ENCODE assay signal across 7 cellular contexts in genomic region chr18:23307567-23308295, GRCh38.
A peak's percentile ranks its signal among the peaks of the same experiment; 100 is the strongest.
DNase-seq lines count a peak whose midpoint lies in the region; ATAC-seq lines count a peak whose summit lies in the region.

No MANE protein-coding gene starts in this region.

- H3K14ac ChIP-seq in trophoblast cell (ENCODE audit: low read length): no peak overlapping the region

- no peak overlapping the region for H2AFZ ChIP-seq in trophoblast cell (ENCODE audit: insufficient read depth, low read length, poor library complexity)

- H3K36me3 Mint-ChIP-seq in activated naive CD8-positive, alpha-beta T cell treated with anti-CD3 and anti-CD28 coated beads, Interleukin-2, amount 10 ng/mL, durations not matched to agents 7 days and 5 days: peaks cover 8% of the 10 kb centered on the region

- H3K18ac ChIP-seq in trophoblast cell (ENCODE audit: low read length) (no peak overlapping the region), mesendoderm (ENCODE audit: low read length) (no peak overlapping the region)

- H3K36me3 ChIP-seq in trophoblast cell (ENCODE audit: control insufficient read depth in 1 of 2, insufficient read depth in 2 of 2, low read length in 2 of 2) (no peaks in the 10 kb centered on the region), mesendoderm (ENCODE audit: control insufficient read depth, insufficient read depth, low read length) (no peaks in the 10 kb centered on the region)

- ATAC-seq in GM19043 (IDR thresholded peaks at IDR 0.05; ENCODE audit: low read depth, unreplicated experiment) (peak; percentile 74), HG03175 (IDR thresholded peaks at IDR 0.05; ENCODE audit: unreplicated experiment) (peak; percentile 33)
- peak; percentile 76 for ATAC-seq in activated naive CD8-positive, alpha-beta T cell treated with anti-CD3 and anti-CD28 coated beads, Interleukin-2, amount 10 ng/mL, durations not matched to agents 7 days and 5 days (ENCODE audit: low read depth)

- H3K79me1 ChIP-seq in trophoblast cell (ENCODE audit: low read length) (no peaks in the 10 kb centered on the region), mesendoderm (ENCODE audit: low read length) (no peaks in the 10 kb centered on the region)

- H2BK12ac ChIP-seq in trophoblast cell (ENCODE audit: low read length): no peak overlapping the region

- no peak overlapping the region for H2AK5ac ChIP-seq in trophoblast cell (ENCODE audit: low read length)
- no peak overlapping the region for H2AK5ac ChIP-seq in mesendoderm (ENCODE audit: low read length)

- H4K91ac ChIP-seq in trophoblast cell (ENCODE audit: low read depth, low read length): no peak overlapping the region

- H3K4ac ChIP-seq in trophoblast cell (ENCODE audit: low read depth, low read length) (no peak overlapping the region), mesendoderm (ENCODE audit: low read depth, low read length) (no peak overlapping the region)

- POLR2A ChIA-PET in activated naive CD8-positive, alpha-beta T cell treated with anti-CD3 and anti-CD28 coated beads, Interleukin-2, amount 10 ng/mL, durations not matched to agents 7 days and 5 days (lab: Charles Lee): interaction anchor here (0.6 to 1.0 kb wide), 3 partner anchors 51 to 227 kb away, joined by 3 read pairs; no protein-coding TSS in a partner anchor

- peak overlapping the region; percentile 19 for H3K4me3 ChIP-seq in trophoblast cell (ENCODE audit: low read depth, low read length)
- H3K4me3 ChIP-seq in mesendoderm (ENCODE audit: low read length): no peak overlapping the region

- intact Hi-C loops in posterior vena cava (cut with DNase I): no loop called here

- no CpG with 5 or more reads among the region's 14 CpGs for WGBS in trophoblast cell (ENCODE audit: extremely low coverage, insufficient coverage, insufficient read length)
- no CpG with 5 or more reads among the region's 14 CpGs for WGBS in mesendoderm (ENCODE audit: extremely low coverage, insufficient coverage, low lambda C conversion rate)

- no peak overlapping the region for H4K12ac ChIP-seq in trophoblast cell (ENCODE audit: low read depth, low read length)

- H4K8ac ChIP-seq in trophoblast cell (ENCODE audit: low read depth, low read length) (no peak overlapping the region), mesendoderm (ENCODE audit: low read depth, low read length) (no peak overlapping the region)

- H3K27me3 ChIP-seq in trophoblast cell (ENCODE audit: insufficient read depth, low read length): no peaks in the 10 kb centered on the region
- H3K27me3 ChIP-seq in mesendoderm (ENCODE audit: insufficient read depth, low read length, poor library complexity): no peaks in the 10 kb centered on the region

- DNase-seq in activated naive CD8-positive, alpha-beta T cell treated with anti-CD3 and anti-CD28 coated beads, Interleukin-2, amount 10 ng/mL, durations not matched to agents 7 days and 5 days: peak; percentile 67
- peak; percentile 80 to 85 for DNase-seq in trophoblast cell
- DNase-seq in pons (ENCODE audit: low spot score): no peak
- DNase-seq in mesendoderm: no peak
- no peak for DNase-seq in posterior vena cava (ENCODE audit: low spot score)

- H2BK5ac ChIP-seq in trophoblast cell (ENCODE audit: low read depth, low read length, poor library complexity) (no peak overlapping the region), mesendoderm (ENCODE audit: low read length) (no peak overlapping the region)

- H3K27ac ChIP-seq in trophoblast cell (ENCODE audit: low read depth, low read length) (no peak overlapping the region), mesendoderm (ENCODE audit: low read depth, low read length) (no peak overlapping the region)

- no peak overlapping the region for H4K5ac ChIP-seq in mesendoderm (ENCODE audit: low read length)

- no peak overlapping the region for H3K4me2 ChIP-seq in trophoblast cell (ENCODE audit: low read length)
- no peak overlapping the region for H3K4me2 ChIP-seq in mesendoderm (ENCODE audit: low read length)

- no peak overlapping the region for H3K56ac ChIP-seq in mesendoderm (ENCODE audit: low read length)

- no peaks in the 10 kb centered on the region for H3K9me3 ChIP-seq in trophoblast cell (ENCODE audit: insufficient read depth, low read depth, low read length)

- H3K4me1 ChIP-seq in trophoblast cell (ENCODE audit: control insufficient read depth in 1 of 2, insufficient read depth in 2 of 2, low read length in 2 of 2) (peaks cover 8 to 11% of the 10 kb centered on the region in 2 experiments), mesendoderm (ENCODE audit: control insufficient read depth, low read depth, low read length) (no peaks in the 10 kb centered on the region)

- peak overlapping the region; percentile 86 for H3K27ac Mint-ChIP-seq in activated naive CD8-positive, alpha-beta T cell treated with anti-CD3 and anti-CD28 coated beads, Interleukin-2, amount 10 ng/mL, durations not matched to agents 7 days and 5 days

- peaks cover 43% of the 10 kb centered on the region for H3K4me1 Mint-ChIP-seq in activated naive CD8-positive, alpha-beta T cell treated with anti-CD3 and anti-CD28 coated beads, Interleukin-2, amount 10 ng/mL, durations not matched to agents 7 days and 5 days

- H3K23ac ChIP-seq in trophoblast cell (ENCODE audit: low read length) (no peak overlapping the region), mesendoderm (ENCODE audit: low read length) (no peak overlapping the region)

- no peak overlapping the region for H2BK120ac ChIP-seq in trophoblast cell (ENCODE audit: insufficient read depth, low read length, poor library complexity)
- H2BK120ac ChIP-seq in mesendoderm (ENCODE audit: low read depth, low read length): no peak overlapping the region

- no peaks in the 10 kb centered on the region for H3K27me3 Mint-ChIP-seq in activated naive CD8-positive, alpha-beta T cell treated with anti-CD3 and anti-CD28 coated beads, Interleukin-2, amount 10 ng/mL, durations not matched to agents 7 days and 5 days

- no peak overlapping the region for H3K9ac ChIP-seq in trophoblast cell (ENCODE audit: low read length)
- no peak overlapping the region for H3K9ac ChIP-seq in mesendoderm (ENCODE audit: low read length)

- H3K79me2 ChIP-seq in trophoblast cell (ENCODE audit: control insufficient read depth, insufficient read depth, low read length, poor library complexity) (no peaks in the 10 kb centered on the region), mesendoderm (ENCODE audit: control insufficient read depth, insufficient read depth, low read length) (no peaks in the 10 kb centered on the region)

- H2BK15ac ChIP-seq in mesendoderm (replicated peaks; ENCODE audit: low read depth): no peak overlapping the region

- H3K9me3 Mint-ChIP-seq in activated naive CD8-positive, alpha-beta T cell treated with anti-CD3 and anti-CD28 coated beads, Interleukin-2, amount 10 ng/mL, durations not matched to agents 7 days and 5 days: no peaks in the 10 kb centered on the region

- H3K4me3 Mint-ChIP-seq in activated naive CD8-positive, alpha-beta T cell treated with anti-CD3 and anti-CD28 coated beads, Interleukin-2, amount 10 ng/mL, durations not matched to agents 7 days and 5 days: peak overlapping the region; percentile 80

Comparison
In these comparisons a context has a peak if more than half of its experiments do, and no peak if none do; other contexts are left out.
1. DNase-seq: peak in activated naive CD8-positive, alpha-beta T cell treated with anti-CD3 and anti-CD28 coated beads, Interleukin-2, amount 10 ng/mL, durations not matched to agents 7 days and 5 days (single experiment) and trophoblast cell (2 of 2); none in pons (single experiment), mesendoderm (single experiment) and posterior vena cava (single experiment).
2. Peak in every context shown above with its lines, with median percentiles within 50 percentile points of each other: ATAC-seq.